In genomic region chr19:43765109-43765876, GRCh38 we compare ENCODE assay signal across 1 cellular context.
TF ChIP-seq lines count a peak whose summit lies in the region.

No MANE protein-coding gene starts in this region.

TF ChIP-seq in HepG2, 621 proteins besides CTCF, POLR2A, EP300 and RAD21:
- TF ChIP-seq ZNF629 (CRISPR knock-in tag; conservative IDR thresholded peaks at IDR 0.05): peak; percentile 65
- TF ChIP-seq, protein P1, sequence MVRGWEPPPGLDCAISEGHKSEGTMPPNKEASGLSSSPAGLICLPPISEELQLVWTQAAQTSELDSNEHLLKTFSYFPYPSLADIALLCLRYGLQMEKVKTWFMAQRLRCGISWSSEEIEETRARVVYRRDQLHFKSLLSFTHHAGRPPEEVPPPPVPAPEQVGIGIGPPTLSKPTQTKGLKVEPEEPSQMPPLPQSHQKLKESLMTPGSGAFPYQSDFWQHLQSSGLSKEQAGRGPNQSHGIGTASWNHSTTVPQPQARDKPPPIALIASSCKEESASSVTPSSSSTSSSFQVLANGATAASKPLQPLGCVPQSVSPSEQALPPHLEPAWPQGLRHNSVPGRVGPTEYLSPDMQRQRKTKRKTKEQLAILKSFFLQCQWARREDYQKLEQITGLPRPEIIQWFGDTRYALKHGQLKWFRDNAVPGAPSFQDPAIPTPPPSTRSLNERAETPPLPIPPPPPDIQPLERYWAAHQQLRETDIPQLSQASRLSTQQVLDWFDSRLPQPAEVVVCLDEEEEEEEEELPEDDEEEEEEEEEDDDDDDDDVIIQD (CRISPR knock-in tag; IDR thresholded peaks at IDR 0.05; ENCODE audit: low read depth): no peak
- TF ChIP-seq ZFP82 (CRISPR knock-in tag; IDR thresholded peaks at IDR 0.05; ENCODE audit: borderline replicate concordance): no peak
- TF ChIP-seq LCORL (IDR thresholded peaks at IDR 0.05): no peak
- no peak for TF ChIP-seq LCORL (CRISPR knock-in tag; IDR thresholded peaks at IDR 0.05)
- TF ChIP-seq, protein P2, sequence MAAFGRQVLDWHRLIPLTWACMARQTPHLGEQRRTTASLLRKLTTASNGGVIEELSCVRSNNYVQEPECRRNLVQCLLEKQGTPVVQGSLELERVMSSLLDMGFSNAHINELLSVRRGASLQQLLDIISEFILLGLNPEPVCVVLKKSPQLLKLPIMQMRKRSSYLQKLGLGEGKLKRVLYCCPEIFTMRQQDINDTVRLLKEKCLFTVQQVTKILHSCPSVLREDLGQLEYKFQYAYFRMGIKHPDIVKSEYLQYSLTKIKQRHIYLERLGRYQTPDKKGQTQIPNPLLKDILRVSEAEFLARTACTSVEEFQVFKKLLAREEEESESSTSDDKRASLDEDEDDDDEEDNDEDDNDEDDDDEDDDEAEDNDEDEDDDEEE (CRISPR knock-in tag; IDR thresholded peaks at IDR 0.05): no peak
- TF ChIP-seq SAP130 (CRISPR knock-in tag; IDR thresholded peaks at IDR 0.05; ENCODE audit: low read depth): peak; percentile 19; the same call in 1 of the 2 replicates
- TF ChIP-seq UBTF (CRISPR knock-in tag; IDR thresholded peaks at IDR 0.05): peak; percentile 62; the same call in 1 of the 2 replicates
- no peak for TF ChIP-seq ZNF205 (CRISPR knock-in tag; IDR thresholded peaks at IDR 0.05)
- TF ChIP-seq ETV5 (CRISPR knock-in tag; IDR thresholded peaks at IDR 0.05; ENCODE audit: borderline replicate concordance): peak; percentile 42; the same call in 1 of the 2 replicates
- TF ChIP-seq ZBTB38 (CRISPR knock-in tag; IDR thresholded peaks at IDR 0.05): no peak
- peak; percentile 85 for TF ChIP-seq FOSL2 (CRISPR knock-in tag; IDR thresholded peaks at IDR 0.05)
- TF ChIP-seq ZKSCAN1 (IDR thresholded peaks at IDR 0.05; ENCODE audit: low read length): 0 out of 2 replicates have a peak, but pooled peaks have one; percentile 56
- TF ChIP-seq, protein P3, sequence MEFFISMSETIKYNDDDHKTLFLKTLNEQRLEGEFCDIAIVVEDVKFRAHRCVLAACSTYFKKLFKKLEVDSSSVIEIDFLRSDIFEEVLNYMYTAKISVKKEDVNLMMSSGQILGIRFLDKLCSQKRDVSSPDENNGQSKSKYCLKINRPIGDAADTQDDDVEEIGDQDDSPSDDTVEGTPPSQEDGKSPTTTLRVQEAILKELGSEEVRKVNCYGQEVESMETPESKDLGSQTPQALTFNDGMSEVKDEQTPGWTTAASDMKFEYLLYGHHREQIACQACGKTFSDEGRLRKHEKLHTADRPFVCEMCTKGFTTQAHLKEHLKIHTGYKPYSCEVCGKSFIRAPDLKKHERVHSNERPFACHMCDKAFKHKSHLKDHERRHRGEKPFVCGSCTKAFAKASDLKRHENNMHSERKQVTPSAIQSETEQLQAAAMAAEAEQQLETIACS (CRISPR knock-in tag; IDR thresholded peaks at IDR 0.05): no peak
- TF ChIP-seq GABPB1 (CRISPR knock-in tag; IDR thresholded peaks at IDR 0.05): peak; percentile 17; the same call in 1 of the 2 replicates
- TF ChIP-seq TCF7L2 (IDR thresholded peaks at IDR 0.05; ENCODE audit: low read depth, low read length): no peak
- no peak for TF ChIP-seq ZNF678 (CRISPR knock-in tag; IDR thresholded peaks at IDR 0.05)
- TF ChIP-seq ZNF333 (CRISPR knock-in tag; IDR thresholded peaks at IDR 0.05; ENCODE audit: borderline replicate concordance): no peak
- TF ChIP-seq RARG (CRISPR knock-in tag; IDR thresholded peaks at IDR 0.05; ENCODE audit: low read depth): no peak
